ENCODE assay signal across 10 cellular contexts in the genomic region with DNA sequence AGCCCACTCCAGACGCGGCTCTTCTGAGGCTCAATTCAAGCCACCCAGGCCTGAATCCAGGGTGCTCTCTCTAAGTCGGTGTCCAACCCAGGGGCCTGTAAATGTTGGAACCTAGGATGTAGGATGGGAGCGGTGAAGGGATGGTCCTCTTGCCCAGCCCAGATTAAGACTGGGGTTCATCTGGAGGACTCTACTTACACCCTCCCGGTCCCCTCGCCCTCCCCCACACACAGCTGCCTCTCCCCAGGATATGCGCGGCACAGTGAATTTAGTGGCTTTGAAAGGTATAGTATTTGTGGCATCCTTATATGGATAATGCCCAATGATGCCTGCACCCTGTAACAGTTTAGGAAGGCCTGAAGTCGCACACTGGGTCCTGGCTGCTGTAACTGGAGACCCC. TPM values are rescaled to one million over a fixed set of nuclear protein-coding genes. Genes with fewer than 3 reads are reported as not detected.
DNase-seq lines count a peak whose midpoint lies in the region; ATAC-seq and TF ChIP-seq lines count a peak whose summit lies in the region.
"Had no signal": no experiment of that assay in that cellular context is flagged by ENCODE, and none has a peak within 500 bp of the region (broad histone marks: within the 10 kb centered on the region; RNA-seq: fewer than 3 reads in every experiment).

No MANE protein-coding gene starts in this region.

- H4K91ac ChIP-seq in mesenchymal stem cell (ENCODE audit: low read length) = peak overlapping the region; percentile 95

- H3K9me3 ChIP-seq in mesenchymal stem cell (ENCODE audit: control insufficient read depth, low read length) (no peaks in the 10 kb centered on the region), tibial artery (no peaks in the 10 kb centered on the region)

- peak overlapping the region; percentile 67 for H3K4me3 Mint-ChIP-seq in activated CD4-positive, alpha-beta memory T cell treated with anti-CD3 and anti-CD28 coated beads, Interleukin-2, amount 10 ng/mL, durations not matched to agents 7 days and 5 days
- no peak overlapping the region for H3K4me3 Mint-ChIP-seq in activated CD4-positive, alpha-beta memory T cell treated with anti-CD3 and anti-CD28 coated beads for 36 hours
- peak overlapping the region; percentile 79 for H3K4me3 Mint-ChIP-seq in MCF 10A (ENCODE audit: unreplicated experiment)

- H3K4me1 ChIP-seq in mesenchymal stem cell (ENCODE audit: control insufficient read depth, insufficient read depth, low read depth, low read length) (peaks cover 6% of the 10 kb centered on the region), tibial artery (peaks cover 0 to 31% (median 16%) of the 10 kb centered on the region in 4 donors)

- H3K23ac ChIP-seq in mesenchymal stem cell (ENCODE audit: low read length in 2 of 2) = peak overlapping the region in 1 of 2 experiments; percentile 63

- H2BK15ac ChIP-seq in mesenchymal stem cell (ENCODE audit: low read depth, poor library complexity, severe bottlenecking) = peak overlapping the region; percentile 93

- peak overlapping the region; percentile 93 for H4K8ac ChIP-seq in mesenchymal stem cell (ENCODE audit: low read length)

- peak overlapping the region; percentile 97 for H3K9ac ChIP-seq in mesenchymal stem cell (ENCODE audit: low read length)

- H3K36me3 ChIP-seq in mesenchymal stem cell (ENCODE audit: control insufficient read depth in 1 of 2, insufficient read depth in 2 of 2, low read depth in 1 of 2, low read length in 2 of 2) (peaks cover 3 to 17% of the 10 kb centered on the region in 2 experiments), tibial artery (no peaks in the 10 kb centered on the region)

- H3K4ac ChIP-seq in mesenchymal stem cell (ENCODE audit: low read depth in 1 of 2, low read length in 2 of 2) = peak overlapping the region; percentile 83 to 98

- peak overlapping the region; percentile 88 for H2AK5ac ChIP-seq in mesenchymal stem cell (ENCODE audit: low read length, severe bottlenecking)

- peak overlapping the region; percentile 67 for H2BK120ac ChIP-seq in mesenchymal stem cell (ENCODE audit: low read depth, low read length)

- H3K4me1 Mint-ChIP-seq in activated CD4-positive, alpha-beta memory T cell treated with anti-CD3 and anti-CD28 coated beads, Interleukin-2, amount 10 ng/mL, durations not matched to agents 7 days and 5 days = peaks cover 5% of the 10 kb centered on the region
- H3K4me1 Mint-ChIP-seq in activated CD4-positive, alpha-beta memory T cell treated with anti-CD3 and anti-CD28 coated beads for 36 hours (ENCODE audit: low read depth) = no peaks in the 10 kb centered on the region
- H3K4me1 Mint-ChIP-seq in MCF 10A (ENCODE audit: insufficient read depth, unreplicated experiment) = peaks cover 16% of the 10 kb centered on the region

- H3K27ac ChIP-seq in mesenchymal stem cell (ENCODE audit: low read length, poor library complexity, severe bottlenecking) = peak overlapping the region; percentile 83
- H3K27ac ChIP-seq in tibial artery = peak overlapping the region; percentile 93 to 99
- H3K27ac ChIP-seq: C4-2B had no signal

- H3K27me3 ChIP-seq in mesenchymal stem cell (ENCODE audit: control insufficient read depth in 1 of 2, insufficient read depth in 1 of 2, low read length in 2 of 2) (no peaks in the 10 kb centered on the region), tibial artery (no peaks in the 10 kb centered on the region)

- H3K4me3 ChIP-seq in mesenchymal stem cell (ENCODE audit: insufficient read depth in 1 of 2, low read depth in 1 of 2, low read length in 2 of 2) = peak overlapping the region; percentile 81 to 92
- peak overlapping the region; percentile 93 to 98 for H3K4me3 ChIP-seq in tibial artery

- H3K4me2 ChIP-seq in mesenchymal stem cell (ENCODE audit: low read length, poor library complexity, severe bottlenecking) = peak overlapping the region; percentile 82

- BruUV-seq in MCF 10A (replicated peaks; lab: Mats Ljungman, UMichigan) = no TSS peak

- peak overlapping the region in 1 of 2 experiments; percentile 97 for H3K14ac ChIP-seq in mesenchymal stem cell (ENCODE audit: low read length in 2 of 2)

- peaks cover 43% of the 10 kb centered on the region for H3K27me3 Mint-ChIP-seq in activated CD4-positive, alpha-beta memory T cell treated with anti-CD3 and anti-CD28 coated beads, Interleukin-2, amount 10 ng/mL, durations not matched to agents 7 days and 5 days
- H3K27me3 Mint-ChIP-seq in activated CD4-positive, alpha-beta memory T cell treated with anti-CD3 and anti-CD28 coated beads for 36 hours = peaks cover 29% of the 10 kb centered on the region
- H3K27me3 Mint-ChIP-seq in MCF 10A (ENCODE audit: insufficient read depth, unreplicated experiment) = no peaks in the 10 kb centered on the region

- intact Hi-C loops in activated CD4-positive, alpha-beta memory T cell treated with anti-CD3 and anti-CD28 coated beads for 36 hours (cut with micrococcal nuclease) = no loop called here
- intact Hi-C loops in MCF 10A (cut with micrococcal nuclease) (loop anchor here (5.0 to 10.0 kb wide), 2 partner anchors 211 to 318 kb away; partner anchors contain the start of gene SHC4), tibial artery (cut with DNase I; ENCODE audit: low total_unique reads) (loop anchor here (10.0 kb wide), 1 partner anchor 158 kb away; no protein-coding TSS in a partner anchor)

- ATAC-seq in HG03139 (IDR thresholded peaks at IDR 0.05; ENCODE audit: unreplicated experiment) = no peak
- ATAC-seq in HG03159 (IDR thresholded peaks at IDR 0.05; ENCODE audit: unreplicated experiment) = no peak

- no peaks in the 10 kb centered on the region for H3K9me3 Mint-ChIP-seq in activated CD4-positive, alpha-beta memory T cell treated with anti-CD3 and anti-CD28 coated beads, Interleukin-2, amount 10 ng/mL, durations not matched to agents 7 days and 5 days
- no peaks in the 10 kb centered on the region for H3K9me3 Mint-ChIP-seq in activated CD4-positive, alpha-beta memory T cell treated with anti-CD3 and anti-CD28 coated beads for 36 hours
- no peaks in the 10 kb centered on the region for H3K9me3 Mint-ChIP-seq in MCF 10A (ENCODE audit: unreplicated experiment)

- no peak for TF ChIP-seq CTCF in MCF 10A (IDR thresholded peaks at IDR 0.05; ENCODE audit: unreplicated experiment)
- TF ChIP-seq CTCF in tibial artery (IDR thresholded peaks at IDR 0.05) = no peak

- 100% methylated on average over 1 of the region's 9 CpGs for WGBS in mesenchymal stem cell

- POLR2A ChIA-PET in activated CD4-positive, alpha-beta memory T cell treated with anti-CD3 and anti-CD28 coated beads, Interleukin-2, amount 10 ng/mL, durations not matched to agents 7 days and 5 days (lab: Charles Lee) = no interaction called here
- POLR2A ChIA-PET in activated CD4-positive, alpha-beta memory T cell treated with anti-CD3 and anti-CD28 coated beads for 36 hours (lab: Charles Lee) = no interaction called here
- POLR2A ChIA-PET in MCF 10A (lab: Yijun Ruan, JAX) = interaction anchor here (0.6 kb wide), 1 partner anchor 272 kb away, joined by 3 read pairs; no protein-coding TSS in a partner anchor

- no peak for DNase-seq in activated CD4-positive, alpha-beta memory T cell treated with anti-CD3 and anti-CD28 coated beads, Interleukin-2, amount 10 ng/mL, durations not matched to agents 7 days and 5 days
- DNase-seq in activated CD4-positive, alpha-beta memory T cell treated with anti-CD3 and anti-CD28 coated beads for 36 hours = no peak
- DNase-seq in MCF 10A (ENCODE audit: unreplicated experiment) (no peak), mesenchymal stem cell (no peak), tibial artery (peak in 1 of 2 donors; percentile 66), UCSD-AML1 (lab: John Stamatoyannopoulos, UW; ENCODE audit: unreplicated experiment) (no peak)
- DNase-seq: NCI-H510A treated with DMSO at 0.1 percent for 48 hours had no signal

- no peak overlapping the region for H3K27ac Mint-ChIP-seq in activated CD4-positive, alpha-beta memory T cell treated with anti-CD3 and anti-CD28 coated beads, Interleukin-2, amount 10 ng/mL, durations not matched to agents 7 days and 5 days
- no peak overlapping the region for H3K27ac Mint-ChIP-seq in activated CD4-positive, alpha-beta memory T cell treated with anti-CD3 and anti-CD28 coated beads for 36 hours
- no peak overlapping the region for H3K27ac Mint-ChIP-seq in MCF 10A (ENCODE audit: low read depth, unreplicated experiment)

- H3K79me1 ChIP-seq in mesenchymal stem cell (replicated peaks; ENCODE audit: low read length, poor library complexity, severe bottlenecking) = peaks cover 2% of the 10 kb centered on the region

- peak overlapping the region; percentile 24 for H2AFZ ChIP-seq in mesenchymal stem cell (ENCODE audit: low read depth, low read length)

- peak overlapping the region; percentile 87 to 95 for H3K18ac ChIP-seq in mesenchymal stem cell (ENCODE audit: low read depth in 1 of 2, low read length in 2 of 2)

- peak overlapping the region; percentile 97 for H2BK5ac ChIP-seq in mesenchymal stem cell (ENCODE audit: low read depth, low read length, poor library complexity, severe bottlenecking)

- CTCF ChIA-PET in activated CD4-positive, alpha-beta memory T cell treated with anti-CD3 and anti-CD28 coated beads, Interleukin-2, amount 10 ng/mL, durations not matched to agents 7 days and 5 days (lab: Charles Lee) = no interaction called here
- CTCF ChIA-PET in activated CD4-positive, alpha-beta memory T cell treated with anti-CD3 and anti-CD28 coated beads for 36 hours (lab: Charles Lee) = no interaction called here
- CTCF ChIA-PET in MCF 10A (lab: Yijun Ruan, JAX) = interaction anchor here (0.7 to 1.2 kb wide), 3 partner anchors 19 to 287 kb away, joined by 3 to 4 read pairs (median 3); no protein-coding TSS in a partner anchor

- peak overlapping the region; percentile 25 to 70 for H2BK12ac ChIP-seq in mesenchymal stem cell (ENCODE audit: low read length in 2 of 2)

- H3K36me3 Mint-ChIP-seq in activated CD4-positive, alpha-beta memory T cell treated with anti-CD3 and anti-CD28 coated beads, Interleukin-2, amount 10 ng/mL, durations not matched to agents 7 days and 5 days (ENCODE audit: low read depth) = no peaks in the 10 kb centered on the region
- H3K36me3 Mint-ChIP-seq in activated CD4-positive, alpha-beta memory T cell treated with anti-CD3 and anti-CD28 coated beads for 36 hours = no peaks in the 10 kb centered on the region
- no peaks in the 10 kb centered on the region for H3K36me3 Mint-ChIP-seq in MCF 10A (ENCODE audit: insufficient read depth, unreplicated experiment)

RNA-seq across cellular contexts. Expression of gene FBN1, which starts 0.9 kb away (rescaled TPM):
- total RNA-seq in activated CD4-positive, alpha-beta memory T cell treated with anti-CD3 and anti-CD28 coated beads, Interleukin-2, amount 10 ng/mL, durations not matched to agents 7 days and 5 days = 1 to 10 TPM; 1.3 to 1.7 TPM
- total RNA-seq in activated CD4-positive, alpha-beta memory T cell treated with anti-CD3 and anti-CD28 coated beads for 36 hours = under 1 TPM; 0.34 to 0.52 TPM
- total RNA-seq in MCF 10A (2022) = 14.3 and 24.2 TPM in 2 replicates
- polyA plus RNA-seq in mesenchymal stem cell (2013, experiment 1 of 2) = 170 TPM
- polyA plus RNA-seq in mesenchymal stem cell (2013, experiment 2 of 2) = 151 TPM
